ENCODE assay signal across 31 cellular contexts in the genomic region with DNA sequence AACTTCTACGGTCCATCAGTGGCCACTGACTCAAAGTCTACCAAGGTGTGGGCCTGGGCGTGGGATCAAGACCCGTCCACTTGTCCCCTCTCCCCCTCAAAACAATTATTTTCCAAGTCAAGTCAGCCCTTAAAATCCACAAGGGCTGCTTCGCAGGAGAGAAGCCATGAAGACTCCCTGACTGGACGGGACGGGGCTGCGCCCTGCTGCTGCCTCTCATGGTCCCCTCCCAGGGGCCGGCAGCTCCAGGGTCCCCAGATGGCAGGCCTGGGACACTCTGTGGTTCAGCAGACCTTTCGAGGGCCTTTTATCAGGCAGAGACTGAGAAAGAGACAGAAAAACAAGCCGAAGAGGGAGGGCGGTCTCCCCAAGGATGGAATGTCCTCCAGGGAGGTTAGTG. TPM values are rescaled to one million over a fixed set of nuclear protein-coding genes. Genes with fewer than 3 reads are reported as not detected.
"Had no signal": no experiment of that assay in that cellular context is flagged by ENCODE, and none has a peak within 500 bp of the region (broad histone marks: within the 10 kb centered on the region; RNA-seq: fewer than 3 reads in every experiment).

No MANE protein-coding gene starts in this region.

- H3K4me3 ChIP-seq: left ventricle myocardium inferior, lung, ovary, right atrium auricular region, right lobe of liver, smooth muscle cell, tibial nerve, uterus had no signal

- H3K4me3 Mint-ChIP-seq: immature natural killer cell; mesothelial cell of epicardium; naive B cell; natural killer cell; nephron progenitor cell; stimulated activated memory B cell treated with anti-CD40 and anti-IgM and Interleukin-4, amounts not matched to agents 10 μg/mL and 1 μg/mL and 100 μg/mL, for 72 hours; stimulated activated naive CD8-positive, alpha-beta T cell treated with anti-CD3 and anti-CD28 coated beads, Interleukin-15, amount 100 ng/mL, for 72 hours; type B pancreatic cell had no signal

- ATAC-seq: right lobe of liver; stimulated activated memory B cell treated with anti-CD40 and anti-IgM and Interleukin-4, amounts not matched to agents 10 μg/mL and 1 μg/mL and 100 μg/mL, for 72 hours had no signal

- H3K9me3 Mint-ChIP-seq: mesothelial cell of epicardium; naive B cell; natural killer cell; nephron progenitor cell; stimulated activated memory B cell treated with anti-CD40 and anti-IgM and Interleukin-4, amounts not matched to agents 10 μg/mL and 1 μg/mL and 100 μg/mL, for 72 hours; stimulated activated naive CD8-positive, alpha-beta T cell treated with anti-CD3 and anti-CD28 coated beads, Interleukin-15, amount 100 ng/mL, for 72 hours; type B pancreatic cell had no signal

- H3K27me3 ChIP-seq: ovary, right atrium auricular region, right lobe of liver, tibial nerve, uterus had no signal

- H3K36me3 Mint-ChIP-seq: immature natural killer cell; mesothelial cell of epicardium; naive B cell; natural killer cell; stimulated activated memory B cell treated with anti-CD40 and anti-IgM and Interleukin-4, amounts not matched to agents 10 μg/mL and 1 μg/mL and 100 μg/mL, for 72 hours; type B pancreatic cell had no signal

- H3K4me1 ChIP-seq: left ventricle myocardium inferior, right atrium auricular region, right lobe of liver, tibial nerve, uterus had no signal

- H3K27ac Mint-ChIP-seq: immature natural killer cell; mesothelial cell of epicardium; natural killer cell; nephron progenitor cell; stimulated activated memory B cell treated with anti-CD40 and anti-IgM and Interleukin-4, amounts not matched to agents 10 μg/mL and 1 μg/mL and 100 μg/mL, for 72 hours; stimulated activated naive CD8-positive, alpha-beta T cell treated with anti-CD3 and anti-CD28 coated beads, Interleukin-15, amount 100 ng/mL, for 72 hours; type B pancreatic cell had no signal

- H3K4me1 Mint-ChIP-seq: immature natural killer cell; natural killer cell; stimulated activated naive CD8-positive, alpha-beta T cell treated with anti-CD3 and anti-CD28 coated beads, Interleukin-15, amount 100 ng/mL, for 72 hours had no signal

- H3K4me2 ChIP-seq: smooth muscle cell had no signal

- H3K27ac ChIP-seq: left ventricle myocardium inferior, neutrophil, ovary, right atrium auricular region, right lobe of liver, tibial nerve, uterus had no signal

- H3K9me3 ChIP-seq: left ventricle myocardium inferior, neutrophil, ovary, right atrium auricular region, right lobe of liver, tibial nerve, uterus had no signal

- H3K36me3 ChIP-seq: left ventricle myocardium inferior, neutrophil, ovary, right atrium auricular region, right lobe of liver, tibial nerve, uterus had no signal

- DNase-seq: immature natural killer cell; left ventricle myocardium inferior; mesendoderm; naive B cell; natural killer cell; nephron progenitor cell; occipital lobe; ovary; right lobe of liver; stimulated activated CD4-positive, alpha-beta T cell treated with anti-CD3 and anti-CD28 coated beads, Interleukin-1b, Interleukin-23, amount 100 ng/mL, for 48 hours; stimulated activated CD4-positive, alpha-beta T cell treated with anti-CD3 and anti-CD28 coated beads, Interleukin-2, amount 100 ng/mL, for 48 hours; stimulated activated CD4-positive, alpha-beta T cell treated with anti-CD3 and anti-CD28 coated beads, Interleukin-4, amount 100 ng/mL, for 4 hours; stimulated activated CD8-positive, alpha-beta memory T cell treated with anti-CD3 and anti-CD28 coated beads, Interleukin-4, amount 100 ng/mL, for 48 hours; stimulated activated naive CD4-positive, alpha-beta T cell treated with Interleukin-2 at 50 U/mL for 16 hours; stimulated activated naive CD8-positive, alpha-beta T cell treated with anti-CD3 and anti-CD28 coated beads, Interleukin-15, amount 100 ng/mL, for 72 hours; uterus had no signal

RNA-seq across cellular contexts. Expression of a gene that starts 10.8 kb away (rescaled TPM):
- total RNA-seq: kidney epithelial cell, left ventricle myocardium inferior, lower leg skin, lung, mesothelial cell of epicardium, mononuclear cell, natural killer cell, progenitor cell of endocrine pancreas, pulmonary artery endothelial cell, right atrium auricular region, right lobe of liver, skeletal muscle tissue, smooth muscle cell, tibial nerve, ureter, uterus had no signal
